Comparison of ENCODE assay signal across 7 cellular contexts in genomic region chr6:77055711-77056110, GRCh38.
"Had no signal": no experiment of that assay in that cellular context is flagged by ENCODE, and none has a peak within 500 bp of the region (broad histone marks: within the 10 kb centered on the region; RNA-seq: fewer than 3 reads in every experiment).

No MANE protein-coding gene starts in this region.

- DNase-seq: H9, HCEC 1CT, KBM-7 had no signal

- H2AFZ ChIP-seq: GM23338 had no signal

- H3K27me3 Mint-ChIP-seq: IgD-negative memory B cell had no signal

- H3K4me3 ChIP-seq: GM23338 had no signal

- H3K4me1 Mint-ChIP-seq: GM23338, H9, IgD-negative memory B cell had no signal

- H3K27ac Mint-ChIP-seq: GM23338, H9 had no signal

- H3K36me3 Mint-ChIP-seq: IgD-negative memory B cell had no signal

- H3K27ac ChIP-seq: HL-60 had no signal

- H3K4me2 ChIP-seq: GM23338 had no signal

- H3K4me3 Mint-ChIP-seq: GM23338, H9, IgD-negative memory B cell had no signal

- ATAC-seq: GM23338, HepG2 had no signal
